Comparison of ENCODE assay signal across 30 cellular contexts in genomic region chr1:203567596-203567995, GRCh38.
"Had no signal": no experiment of that assay in that cellular context is flagged by ENCODE, and none has a peak within 500 bp of the region (broad histone marks: within the 10 kb centered on the region; RNA-seq: fewer than 3 reads in every experiment).

No MANE protein-coding gene starts in this region.

- H3K27me3 ChIP-seq: adrenal gland, body of pancreas, colonic mucosa, esophagus squamous epithelium had no signal

- ATAC-seq: activated CD4-positive, alpha-beta T cell treated with anti-CD3 and anti-CD28 coated beads for 36 hours; activated CD8-positive, alpha-beta memory T cell treated with anti-CD3 and anti-CD28 coated beads, Interleukin-2, amount 10 ng/mL, durations not matched to agents 7 days and 5 days; activated CD8-positive, alpha-beta T cell treated with anti-CD3 and anti-CD28 coated beads, Interleukin-2, amount 10 ng/mL, durations not matched to agents 7 days and 5 days; activated naive CD8-positive, alpha-beta T cell treated with anti-CD3 and anti-CD28 coated beads, Interleukin-2, amount 50 U/mL, for 24 hours; body of pancreas had no signal

- H3K9me3 Mint-ChIP-seq: activated CD4-positive, alpha-beta memory T cell treated with anti-CD3 and anti-CD28 coated beads for 36 hours; activated CD4-positive, alpha-beta T cell treated with anti-CD3 and anti-CD28 coated beads, Interleukin-2, amount 10 ng/mL, durations not matched to agents 24 days and 14 days; activated naive CD4-positive, alpha-beta T cell treated with anti-CD3 and anti-CD28 coated beads for 36 hours; activated naive CD4-positive, alpha-beta T cell treated with anti-CD3 and anti-CD28 coated beads, Interleukin-2, amount 50 U/mL, for 24 hours; activated naive CD8-positive, alpha-beta T cell treated with anti-CD3 and anti-CD28 coated beads for 36 hours; activated naive CD8-positive, alpha-beta T cell treated with anti-CD3 and anti-CD28 coated beads, Interleukin-2, amount 50 U/mL, for 24 hours; activated T-helper 1 cell treated with anti-CD3 and anti-CD28 coated beads, Interleukin-12 subunit alpha, Interleukin-12 subunit beta, Interleukin-2, Interleukin-4 antibody, amounts not matched to agents 30 ng/mL and 10 ng/mL and 1 ng/mL, durations not matched to agents 14 hours and 24 hours and 36 hours; activated T-helper 2 cell treated with anti-CD3 and anti-CD28 coated beads, Interferon-gamma antibody, Interleukin-2, Interleukin-4, amounts not matched to agents 10 μg/mL and 5 μg/mL and 100 μg/mL, durations not matched to agents 14 hours and 24 hours and 36 hours had no signal

- H3K36me3 ChIP-seq: adrenal gland, cardiac muscle cell, colonic mucosa, esophagus squamous epithelium had no signal

- DNase-seq: activated CD4-positive, alpha-beta memory T cell treated with anti-CD3 and anti-CD28 coated beads for 36 hours; activated CD4-positive, alpha-beta T cell treated with anti-CD3 and anti-CD28 coated beads for 36 hours; activated CD4-positive, alpha-beta T cell treated with anti-CD3 and anti-CD28 coated beads, Interleukin-2, amount 10 ng/mL, durations not matched to agents 24 days and 14 days; activated CD4-positive, CD25-positive, alpha-beta regulatory T cell; activated CD4-positive, CD25-positive, alpha-beta regulatory T cell treated with anti-CD3 and anti-CD28 coated beads, Interleukin-2, amount 50 U/mL, for 72 hours; activated CD8-positive, alpha-beta memory T cell treated with anti-CD3 and anti-CD28 coated beads, Interleukin-2, amount 10 ng/mL, durations not matched to agents 7 days and 5 days; activated CD8-positive, alpha-beta memory T cell treated with anti-CD3 and anti-CD28 coated beads, Interleukin-2, amount 50 U/mL, for 4 hours; activated CD8-positive, alpha-beta T cell treated with anti-CD3 and anti-CD28 coated beads, Interleukin-2, amount 10 ng/mL, durations not matched to agents 7 days and 5 days; activated effector memory CD4-positive, alpha-beta T cell treated with anti-CD3 and anti-CD28 coated beads, Interleukin-2, amount 50 U/mL, for 16 hours; activated naive CD4-positive, alpha-beta T cell treated with anti-CD3 and anti-CD28 coated beads for 36 hours; activated naive CD8-positive, alpha-beta T cell treated with anti-CD3 and anti-CD28 coated beads for 36 hours; activated naive CD8-positive, alpha-beta T cell treated with anti-CD3 and anti-CD28 coated beads, Interleukin-2, amount 50 U/mL, for 24 hours; activated T-cell treated with anti-CD3 and anti-CD28 coated beads, Interleukin-2, amount 50 U/mL, for 1 hour; activated T-cell treated with anti-CD3 and anti-CD28 coated beads, Interleukin-2, amount 50 U/mL, for 48 hours; adrenal gland; amygdala; aorta; body of pancreas; central memory CD4-positive, alpha-beta T cell; cerebellar nuclear complex; colonic mucosa; effector CD8-positive, alpha-beta T cell; esophagus squamous epithelium; head of caudate nucleus; T-helper 2 cell had no signal

- H3K27me3 Mint-ChIP-seq: activated CD4-positive, alpha-beta T cell treated with anti-CD3 and anti-CD28 coated beads for 36 hours; activated naive CD4-positive, alpha-beta T cell treated with anti-CD3 and anti-CD28 coated beads, Interleukin-2, amount 50 U/mL, for 24 hours; activated naive CD8-positive, alpha-beta T cell treated with anti-CD3 and anti-CD28 coated beads for 36 hours had no signal

- H3K4me1 ChIP-seq: adrenal gland, body of pancreas, colonic mucosa had no signal

- H3K27ac Mint-ChIP-seq: activated CD4-positive, alpha-beta memory T cell treated with anti-CD3 and anti-CD28 coated beads for 36 hours; activated CD4-positive, alpha-beta T cell treated with anti-CD3 and anti-CD28 coated beads for 36 hours; activated CD4-positive, alpha-beta T cell treated with anti-CD3 and anti-CD28 coated beads, Interleukin-2, amount 10 ng/mL, durations not matched to agents 24 days and 14 days; activated CD8-positive, alpha-beta memory T cell treated with anti-CD3 and anti-CD28 coated beads, Interleukin-2, amount 10 ng/mL, durations not matched to agents 7 days and 5 days; activated CD8-positive, alpha-beta T cell treated with anti-CD3 and anti-CD28 coated beads, Interleukin-2, amount 10 ng/mL, durations not matched to agents 7 days and 5 days; activated naive CD4-positive, alpha-beta T cell treated with anti-CD3 and anti-CD28 coated beads for 36 hours; activated naive CD4-positive, alpha-beta T cell treated with anti-CD3 and anti-CD28 coated beads, Interleukin-2, amount 50 U/mL, for 24 hours; activated naive CD8-positive, alpha-beta T cell treated with anti-CD3 and anti-CD28 coated beads for 36 hours; activated naive CD8-positive, alpha-beta T cell treated with anti-CD3 and anti-CD28 coated beads, Interleukin-2, amount 50 U/mL, for 24 hours; activated T-helper 1 cell treated with anti-CD3 and anti-CD28 coated beads, Interleukin-12 subunit alpha, Interleukin-12 subunit beta, Interleukin-2, Interleukin-4 antibody, amounts not matched to agents 30 ng/mL and 10 ng/mL and 1 ng/mL, durations not matched to agents 14 hours and 24 hours and 36 hours; activated T-helper 2 cell treated with anti-CD3 and anti-CD28 coated beads, Interferon-gamma antibody, Interleukin-2, Interleukin-4, amounts not matched to agents 10 μg/mL and 5 μg/mL and 100 μg/mL, durations not matched to agents 14 hours and 24 hours and 36 hours had no signal

- H3K27ac ChIP-seq: adrenal gland, body of pancreas, cardiac muscle cell, colonic mucosa, epithelial cell of prostate, esophagus squamous epithelium had no signal

- H3K4me1 Mint-ChIP-seq: activated CD4-positive, alpha-beta T cell treated with anti-CD3 and anti-CD28 coated beads for 36 hours; activated CD4-positive, alpha-beta T cell treated with anti-CD3 and anti-CD28 coated beads, Interleukin-2, amount 10 ng/mL, durations not matched to agents 24 days and 14 days; activated CD8-positive, alpha-beta memory T cell treated with anti-CD3 and anti-CD28 coated beads, Interleukin-2, amount 10 ng/mL, durations not matched to agents 7 days and 5 days; activated naive CD4-positive, alpha-beta T cell treated with anti-CD3 and anti-CD28 coated beads, Interleukin-2, amount 50 U/mL, for 24 hours; activated naive CD8-positive, alpha-beta T cell treated with anti-CD3 and anti-CD28 coated beads, Interleukin-2, amount 50 U/mL, for 24 hours had no signal

- H3K36me3 Mint-ChIP-seq: activated CD4-positive, alpha-beta memory T cell treated with anti-CD3 and anti-CD28 coated beads for 36 hours; activated CD8-positive, alpha-beta memory T cell treated with anti-CD3 and anti-CD28 coated beads, Interleukin-2, amount 10 ng/mL, durations not matched to agents 7 days and 5 days; activated naive CD4-positive, alpha-beta T cell treated with anti-CD3 and anti-CD28 coated beads, Interleukin-2, amount 50 U/mL, for 24 hours; activated naive CD8-positive, alpha-beta T cell treated with anti-CD3 and anti-CD28 coated beads for 36 hours had no signal

- H3K4me3 ChIP-seq: adrenal gland, body of pancreas, cardiac muscle cell, colonic mucosa, esophagus squamous epithelium had no signal

- H3K9me3 ChIP-seq: adrenal gland, body of pancreas, colonic mucosa, esophagus squamous epithelium had no signal

- H3K4me3 Mint-ChIP-seq: activated CD4-positive, alpha-beta memory T cell treated with anti-CD3 and anti-CD28 coated beads for 36 hours; activated CD4-positive, alpha-beta T cell treated with anti-CD3 and anti-CD28 coated beads for 36 hours; activated CD4-positive, alpha-beta T cell treated with anti-CD3 and anti-CD28 coated beads, Interleukin-2, amount 10 ng/mL, durations not matched to agents 24 days and 14 days; activated CD8-positive, alpha-beta memory T cell treated with anti-CD3 and anti-CD28 coated beads, Interleukin-2, amount 10 ng/mL, durations not matched to agents 7 days and 5 days; activated CD8-positive, alpha-beta T cell treated with anti-CD3 and anti-CD28 coated beads, Interleukin-2, amount 10 ng/mL, durations not matched to agents 7 days and 5 days; activated naive CD4-positive, alpha-beta T cell treated with anti-CD3 and anti-CD28 coated beads for 36 hours; activated naive CD4-positive, alpha-beta T cell treated with anti-CD3 and anti-CD28 coated beads, Interleukin-2, amount 50 U/mL, for 24 hours; activated naive CD8-positive, alpha-beta T cell treated with anti-CD3 and anti-CD28 coated beads for 36 hours; activated naive CD8-positive, alpha-beta T cell treated with anti-CD3 and anti-CD28 coated beads, Interleukin-2, amount 50 U/mL, for 24 hours; activated T-helper 1 cell treated with anti-CD3 and anti-CD28 coated beads, Interleukin-12 subunit alpha, Interleukin-12 subunit beta, Interleukin-2, Interleukin-4 antibody, amounts not matched to agents 30 ng/mL and 10 ng/mL and 1 ng/mL, durations not matched to agents 14 hours and 24 hours and 36 hours had no signal
